Comparison of ENCODE assay signal across 11 cellular contexts in the genomic region with DNA sequence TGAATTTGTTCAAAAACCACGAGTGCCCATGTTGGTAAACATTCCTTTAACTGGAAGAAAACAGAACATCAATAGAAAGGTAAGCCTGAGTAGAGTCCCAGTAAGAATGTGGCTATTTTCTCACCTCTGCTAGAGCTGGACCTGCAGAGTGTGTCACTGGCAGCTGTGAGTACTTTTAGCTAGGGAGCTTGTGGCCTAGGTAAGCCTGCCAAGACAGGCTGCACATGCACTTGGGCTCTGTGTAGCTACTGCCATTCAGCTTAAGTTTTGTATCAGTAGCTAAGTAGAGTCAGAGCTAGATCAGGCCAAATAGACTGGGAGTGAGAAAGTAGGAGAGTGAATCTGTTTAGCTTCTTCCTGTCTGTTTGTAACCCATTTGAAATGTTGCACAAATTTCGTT. TPM values are rescaled to one million over a fixed set of nuclear protein-coding genes. Genes with fewer than 3 reads are reported as not detected.
DNase-seq lines count a peak whose midpoint lies in the region; ATAC-seq and TF ChIP-seq lines count a peak whose summit lies in the region.
"Had no signal": no experiment of that assay in that cellular context is flagged by ENCODE, and none has a peak within 500 bp of the region (broad histone marks: within the 10 kb centered on the region; RNA-seq: fewer than 3 reads in every experiment).

No MANE protein-coding gene starts in this region.

- H3K27ac ChIP-seq in DOHH2 (ENCODE audit: low read depth, low read length) (no peak overlapping the region), Karpas-422 (ENCODE audit: low read length) (no peak overlapping the region)
- H3K27ac ChIP-seq: SJCRH30, skin epidermis had no signal

- no peak for TF ChIP-seq CTCF in DOHH2 (IDR thresholded peaks at IDR 0.05; ENCODE audit: low read depth, low read length, poor library complexity, severe bottlenecking)

- H3K9me2 ChIP-seq in DOHH2 (replicated peaks; ENCODE audit: control insufficient read depth, low read length) (no peaks in the 10 kb centered on the region), Karpas-422 (replicated peaks; ENCODE audit: insufficient read depth, low read length) (no peaks in the 10 kb centered on the region)

- no peak overlapping the region for H3K9ac ChIP-seq in Karpas-422 (ENCODE audit: low read length)

- H3K4me3 ChIP-seq in DOHH2 (ENCODE audit: low read length) = peak overlapping the region; percentile 13
- no peak overlapping the region for H3K4me3 ChIP-seq in HAP-1
- no peak overlapping the region for H3K4me3 ChIP-seq in Karpas-422 (ENCODE audit: low read length)
- H3K4me3 ChIP-seq: SJCRH30, skin epidermis had no signal

- H3K4me1 ChIP-seq in DOHH2 (ENCODE audit: control insufficient read depth, low read length) (peaks cover 20% of the 10 kb centered on the region), HAP-1 (peaks cover 6% of the 10 kb centered on the region), Karpas-422 (ENCODE audit: low read length) (0 out of 2 replicates have a peak, but pooled peaks cover 4% of the 10 kb centered on the region)
- H3K4me1 ChIP-seq: SJCRH30 had no signal

- H3K27me3 ChIP-seq in DOHH2 (ENCODE audit: control insufficient read depth, low read length) = no peaks in the 10 kb centered on the region
- H3K27me3 ChIP-seq in HAP-1 (ENCODE audit: low read depth) = no peaks in the 10 kb centered on the region
- H3K27me3 ChIP-seq in Karpas-422 (ENCODE audit: low read length) = no peaks in the 10 kb centered on the region
- H3K27me3 ChIP-seq: SJCRH30 had no signal

- ATAC-seq in GM21390 (IDR thresholded peaks at IDR 0.05; ENCODE audit: unreplicated experiment) (peak; percentile 84), left lobe of liver (peak; percentile 60), GM19023 (IDR thresholded peaks at IDR 0.05; ENCODE audit: unreplicated experiment) (no peak)

- H4K20me1 ChIP-seq in DOHH2 (ENCODE audit: control insufficient read depth, insufficient read depth, low read depth, low read length) (peaks cover 27% of the 10 kb centered on the region), Karpas-422 (ENCODE audit: insufficient read depth, low read depth, low read length) (0 out of 2 replicates have a peak, but pooled peaks cover 16% of the 10 kb centered on the region)

- H3K9me3 ChIP-seq in DOHH2 (ENCODE audit: control insufficient read depth, insufficient read depth, low read length) (no peaks in the 10 kb centered on the region), HAP-1 (no peaks in the 10 kb centered on the region), Karpas-422 (ENCODE audit: low read length) (no peaks in the 10 kb centered on the region)
- H3K9me3 ChIP-seq: SJCRH30 had no signal

- H3K4me2 ChIP-seq in DOHH2 (ENCODE audit: low read length) (peak overlapping the region; percentile 44), Karpas-422 (ENCODE audit: low read depth, low read length, poor library complexity, severe bottlenecking) (no peak overlapping the region)

- peaks cover 99% of the 10 kb centered on the region for H3K79me2 ChIP-seq in DOHH2 (ENCODE audit: control insufficient read depth, low read length)
- H3K79me2 ChIP-seq in Karpas-422 (ENCODE audit: low read length) = peaks cover 62% of the 10 kb centered on the region

- peak; percentile 6 for DNase-seq in NK-92 (lab: John Stamatoyannopoulos, UW; ENCODE audit: unreplicated experiment)
- no peak for DNase-seq in left lobe of liver (ENCODE audit: low spot score)
- no peak for DNase-seq in HAP-1 (ENCODE audit: low spot score in 2 of 2)
- no peak for DNase-seq in Karpas-422
- no peak for DNase-seq in C1 segment of cervical spinal cord (lab: John Stamatoyannopoulos, UW)
- DNase-seq: activated naive CD4-positive, alpha-beta T cell; SJCRH30 had no signal

- no peaks in the 10 kb centered on the region for H3K36me3 ChIP-seq in DOHH2 (ENCODE audit: control insufficient read depth, low read length)
- H3K36me3 ChIP-seq in HAP-1 (replicated peaks) = no peaks in the 10 kb centered on the region
- H3K36me3 ChIP-seq in Karpas-422 (ENCODE audit: insufficient read depth, low read length) = no peaks in the 10 kb centered on the region

- in situ Hi-C loops in HAP-1 (cut with MboI; ENCODE audit: low sequenced_read_pairs) = no loop called here

- peaks cover 3% of the 10 kb centered on the region; the same call in 1 of the 2 replicates for H3F3A ChIP-seq in DOHH2 (ENCODE audit: control insufficient read depth, insufficient read depth)

- H2AFZ ChIP-seq in Karpas-422 (ENCODE audit: low read length) = no peak overlapping the region

RNA-seq across cellular contexts. Expression of a gene that starts 35.3 kb away (rescaled TPM):
- total RNA-seq in left lobe of liver = 21.5 TPM
- total RNA-seq in Karpas-422 (2014; rRNA removed; shearing (Covaris generic); ENCODE audit: low replicate concordance) = 23.8 and 36.8 TPM in 2 replicates
